24 cellular contexts compared by ENCODE assay signal in genomic region chr7:28086198-28086597, GRCh38.
DNase-seq lines count a peak whose midpoint lies in the region; ATAC-seq and TF ChIP-seq lines count a peak whose summit lies in the region.
"Had no signal": no experiment of that assay in that cellular context is flagged by ENCODE, and none has a peak within 500 bp of the region (broad histone marks: within the 10 kb centered on the region; RNA-seq: fewer than 3 reads in every experiment).

No MANE protein-coding gene starts in this region.

- TF ChIP-seq POLR2A in right lobe of liver (IDR thresholded peaks at IDR 0.05): no peak

- no peak for ATAC-seq in natural killer cell treated with Interleukin-12 subunit alpha and Interleukin-12 subunit beta and Interleukin-15 and Interleukin-18, amount 100 ng/mL, for 72 hours
- ATAC-seq in right lobe of liver: no peak

- peak overlapping the region; percentile 7 to 72 for H3K27ac Mint-ChIP-seq in natural killer cell treated with Interleukin-12 subunit alpha and Interleukin-12 subunit beta and Interleukin-15 and Interleukin-18, amount 100 ng/mL, for 72 hours
- H3K27ac Mint-ChIP-seq in activated CD4-positive, alpha-beta T cell treated with anti-CD3 and anti-CD28 coated beads, Interleukin-2, amount 10 ng/mL, durations not matched to agents 7 days and 5 days: no peak overlapping the region
- H3K27ac Mint-ChIP-seq: activated CD4-positive, alpha-beta T cell treated with anti-CD3 and anti-CD28 coated beads, Interleukin-2, amount 10 ng/mL, durations not matched to agents 24 days and 14 days; activated T-helper 1 cell treated with anti-CD3 and anti-CD28 coated beads, Interleukin-12 subunit alpha, Interleukin-12 subunit beta, Interleukin-2, Interleukin-4 antibody, amounts not matched to agents 30 ng/mL and 10 ng/mL and 1 ng/mL, durations not matched to agents 14 hours and 24 hours and 36 hours had no signal

- CTCF ChIA-PET in activated CD4-positive, alpha-beta T cell treated with anti-CD3 and anti-CD28 coated beads, Interleukin-2, amount 10 ng/mL, durations not matched to agents 7 days and 5 days (lab: Charles Lee): no interaction called here

- POLR2A ChIA-PET in activated CD4-positive, alpha-beta T cell treated with anti-CD3 and anti-CD28 coated beads, Interleukin-2, amount 10 ng/mL, durations not matched to agents 7 days and 5 days (lab: Charles Lee): no interaction called here

- intact Hi-C loops in right lobe of liver (cut with DNase I): no loop called here

- H3K4me1 ChIP-seq in right lobe of liver: peaks cover 0 to 17% (median 0%) of the 10 kb centered on the region in 4 donors

- H3K36me3 Mint-ChIP-seq in natural killer cell treated with Interleukin-12 subunit alpha and Interleukin-12 subunit beta and Interleukin-15 and Interleukin-18, amount 100 ng/mL, for 72 hours: no peaks in the 10 kb centered on the region
- no peaks in the 10 kb centered on the region for H3K36me3 Mint-ChIP-seq in activated CD4-positive, alpha-beta T cell treated with anti-CD3 and anti-CD28 coated beads, Interleukin-2, amount 10 ng/mL, durations not matched to agents 7 days and 5 days (ENCODE audit: low read depth)

- no peak overlapping the region for H3K4me3 ChIP-seq in right lobe of liver
- H3K4me3 ChIP-seq: spleen, stomach, tibial nerve had no signal

- H3K27ac ChIP-seq in right lobe of liver: no peak overlapping the region
- H3K27ac ChIP-seq: stomach, tibial nerve had no signal

- no peaks in the 10 kb centered on the region for H3K27me3 ChIP-seq in right lobe of liver
- H3K27me3 ChIP-seq: spleen, stomach, tibial nerve had no signal

- H3K9me3 Mint-ChIP-seq in natural killer cell treated with Interleukin-12 subunit alpha and Interleukin-12 subunit beta and Interleukin-15 and Interleukin-18, amount 100 ng/mL, for 72 hours: peaks cover 3% of the 10 kb centered on the region
- H3K9me3 Mint-ChIP-seq in activated CD4-positive, alpha-beta T cell treated with anti-CD3 and anti-CD28 coated beads, Interleukin-2, amount 10 ng/mL, durations not matched to agents 7 days and 5 days: no peaks in the 10 kb centered on the region
- H3K9me3 Mint-ChIP-seq: activated CD4-positive, alpha-beta T cell treated with anti-CD3 and anti-CD28 coated beads, Interleukin-2, amount 10 ng/mL, durations not matched to agents 24 days and 14 days; activated T-helper 1 cell treated with anti-CD3 and anti-CD28 coated beads, Interleukin-12 subunit alpha, Interleukin-12 subunit beta, Interleukin-2, Interleukin-4 antibody, amounts not matched to agents 30 ng/mL and 10 ng/mL and 1 ng/mL, durations not matched to agents 14 hours and 24 hours and 36 hours had no signal

- H3K9me3 ChIP-seq in right lobe of liver: no peaks in the 10 kb centered on the region
- H3K9me3 ChIP-seq: spleen, stomach, tibial nerve had no signal

- H3K27me3 Mint-ChIP-seq in natural killer cell treated with Interleukin-12 subunit alpha and Interleukin-12 subunit beta and Interleukin-15 and Interleukin-18, amount 100 ng/mL, for 72 hours: no peaks in the 10 kb centered on the region
- H3K27me3 Mint-ChIP-seq in activated CD4-positive, alpha-beta T cell treated with anti-CD3 and anti-CD28 coated beads, Interleukin-2, amount 10 ng/mL, durations not matched to agents 7 days and 5 days: no peaks in the 10 kb centered on the region

- in situ Hi-C loops in KBM-7 (cut with MboI; ENCODE audit: low pct_unique_long_range_greater_than_20kb, low sequenced_read_pairs): no loop called here

- H3K4me1 Mint-ChIP-seq in natural killer cell treated with Interleukin-12 subunit alpha and Interleukin-12 subunit beta and Interleukin-15 and Interleukin-18, amount 100 ng/mL, for 72 hours (ENCODE audit: low read depth in 2 of 2): peaks cover 50 to 68% of the 10 kb centered on the region in 2 donors
- peaks cover 9% of the 10 kb centered on the region for H3K4me1 Mint-ChIP-seq in activated CD4-positive, alpha-beta T cell treated with anti-CD3 and anti-CD28 coated beads, Interleukin-2, amount 10 ng/mL, durations not matched to agents 7 days and 5 days

- H3K4me3 Mint-ChIP-seq in natural killer cell treated with Interleukin-12 subunit alpha and Interleukin-12 subunit beta and Interleukin-15 and Interleukin-18, amount 100 ng/mL, for 72 hours: no peak overlapping the region
- H3K4me3 Mint-ChIP-seq in activated CD4-positive, alpha-beta T cell treated with anti-CD3 and anti-CD28 coated beads, Interleukin-2, amount 10 ng/mL, durations not matched to agents 7 days and 5 days: no peak overlapping the region
- H3K4me3 Mint-ChIP-seq: activated CD4-positive, alpha-beta T cell treated with anti-CD3 and anti-CD28 coated beads, Interleukin-2, amount 10 ng/mL, durations not matched to agents 24 days and 14 days; activated T-helper 1 cell treated with anti-CD3 and anti-CD28 coated beads, Interleukin-12 subunit alpha, Interleukin-12 subunit beta, Interleukin-2, Interleukin-4 antibody, amounts not matched to agents 30 ng/mL and 10 ng/mL and 1 ng/mL, durations not matched to agents 14 hours and 24 hours and 36 hours had no signal

- no peak for TF ChIP-seq CTCF in right lobe of liver (IDR thresholded peaks at IDR 0.05)

- no peaks in the 10 kb centered on the region for H3K36me3 ChIP-seq in right lobe of liver
- H3K36me3 ChIP-seq: spleen, stomach, tibial nerve had no signal

- DNase-seq in NCI-H146 (lab: John Stamatoyannopoulos, UW) (peak; percentile 12), NCI-H146 treated with DMSO at 0.1 percent for 48 hours (lab: John Stamatoyannopoulos, UW; ENCODE audit: unreplicated experiment) (no peak), KBM-7 (peak; percentile 41), NCI-H69 (lab: John Stamatoyannopoulos, UW) (peak; percentile 83), right lobe of liver (no peak), iPS-NIHi11 (ENCODE audit: low spot score) (no peak)
- DNase-seq in natural killer cell treated with Interleukin-12 subunit alpha and Interleukin-12 subunit beta and Interleukin-15 and Interleukin-18, amount 100 ng/mL, for 72 hours (ENCODE audit: low spot score): no peak
- no peak for DNase-seq in activated CD4-positive, alpha-beta T cell treated with anti-CD3 and anti-CD28 coated beads, Interleukin-2, amount 10 ng/mL, durations not matched to agents 7 days and 5 days
- DNase-seq: 8988T; activated CD4-positive, alpha-beta T cell treated with anti-CD3 and anti-CD28 coated beads, Interleukin-2, amount 10 ng/mL, durations not matched to agents 24 days and 14 days; activated naive CD4-positive, alpha-beta T cell treated with anti-CD3 and anti-CD28 coated beads, Interleukin-2, amount 50 U/mL, for 16 hours; COR-L47; dermis blood vessel endothelial cell; DMS79 treated with DMSO at 0.1 percent for 48 hours; Kasumi-1; mammary epithelial cell; NCI-H187; NCI-H2227 treated with DMSO at 0.1 percent for 48 hours; nucleus accumbens; spleen; stimulated activated CD4-positive, alpha-beta T cell treated with anti-CD3 and anti-CD28 coated beads, Interleukin-4, amount 100 ng/mL, for 24 hours; stomach had no signal

- WGBS in right lobe of liver (ENCODE audit: insufficient coverage, low coverage, low lambda C conversion rate, missing lambda C conversion rate): 62% methylated on average over 2 of the region's 2 CpGs

Comparison
In these comparisons a context has a peak if more than half of its experiments do, and no peak if none do; other contexts are left out.
1. DNase-seq: peak in NCI-H146 (single experiment), KBM-7 (single experiment) and NCI-H69 (single experiment); none in NCI-H146 treated with DMSO at 0.1 percent for 48 hours (single experiment), natural killer cell treated with Interleukin-12 subunit alpha and Interleukin-12 subunit beta and Interleukin-15 and Interleukin-18, amount 100 ng/mL, for 72 hours (single experiment), activated CD4-positive, alpha-beta T cell treated with anti-CD3 and anti-CD28 coated beads, Interleukin-2, amount 10 ng/mL, durations not matched to agents 7 days and 5 days (single experiment), right lobe of liver (0 of 3) and iPS-NIHi11 (single experiment).